Comparison of ENCODE assay signal across 9 cellular contexts in the genomic region with DNA sequence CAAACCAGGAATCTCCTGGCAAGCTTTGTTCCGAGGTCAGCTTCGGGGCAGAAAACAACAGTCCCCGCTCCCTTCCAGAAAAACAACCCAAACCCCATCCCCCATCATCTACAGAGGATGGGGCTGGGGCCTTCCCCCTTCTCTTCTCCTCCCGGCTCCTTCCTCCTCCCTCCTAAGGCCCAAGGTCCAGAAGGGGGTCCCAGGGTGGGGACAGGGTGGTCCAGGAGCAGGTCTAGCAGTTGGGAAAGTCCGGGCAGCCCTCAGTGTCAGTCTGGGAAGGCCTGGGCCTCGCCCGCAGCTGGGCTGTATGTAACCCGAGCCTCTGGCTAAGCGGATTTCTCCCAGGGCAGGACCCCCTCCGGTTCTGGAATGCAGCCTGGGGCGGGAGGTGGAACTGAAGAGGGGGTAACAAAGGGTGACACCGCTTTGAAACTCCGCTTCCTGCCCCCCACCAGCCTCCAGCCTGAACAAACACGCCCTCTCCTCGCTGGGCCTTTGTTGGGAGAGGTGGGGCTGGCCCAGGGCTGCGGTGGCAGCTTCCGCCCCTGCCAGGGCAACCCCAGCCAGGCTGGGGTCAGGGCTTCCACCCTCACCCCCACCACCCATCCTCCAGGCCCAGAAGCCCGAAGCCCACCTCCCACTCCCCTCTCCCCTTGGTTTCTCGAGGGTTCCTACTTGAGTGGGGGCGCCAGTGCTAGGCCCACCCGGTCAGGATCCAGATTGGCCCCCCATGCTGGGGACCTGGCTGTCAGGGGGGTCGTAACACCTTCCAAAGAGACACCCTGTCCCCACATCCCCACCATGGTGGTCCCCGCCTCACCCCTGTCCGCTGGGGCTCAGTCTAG.
DNase-seq lines count a peak whose midpoint lies in the region; TF ChIP-seq lines count a peak whose summit lies in the region.
"Had no signal": no experiment of that assay in that cellular context is flagged by ENCODE, and none has a peak within 500 bp of the region (broad histone marks: within the 10 kb centered on the region; RNA-seq: fewer than 3 reads in every experiment).

No MANE protein-coding gene starts in this region.

- peak overlapping the region; percentile 92 for H3K9ac ChIP-seq in HUES6 (ENCODE audit: low read length)

- peaks cover 60% of the 10 kb centered on the region for H3K4me1 Mint-ChIP-seq in mesothelial cell of epicardium
- no peaks in the 10 kb centered on the region for H3K4me1 Mint-ChIP-seq in activated naive CD4-positive, alpha-beta T cell treated with anti-CD3 and anti-CD28 coated beads for 36 hours (ENCODE audit: low read depth)

- intact Hi-C loops in activated naive CD4-positive, alpha-beta T cell treated with anti-CD3 and anti-CD28 coated beads for 36 hours (cut with micrococcal nuclease), result no loop called here

- no peak for TF ChIP-seq CTCF in AG04450 (IDR thresholded peaks at IDR 0.05; ENCODE audit: low read depth, low read length)
- no peak for TF ChIP-seq CTCF in mesothelial cell of epicardium (IDR thresholded peaks at IDR 0.05; ENCODE audit: unreplicated experiment)

- no peaks in the 10 kb centered on the region for H3K9me3 Mint-ChIP-seq in mesothelial cell of epicardium
- no peaks in the 10 kb centered on the region for H3K9me3 Mint-ChIP-seq in activated naive CD4-positive, alpha-beta T cell treated with anti-CD3 and anti-CD28 coated beads for 36 hours

- H3K27ac Mint-ChIP-seq in mesothelial cell of epicardium, result peak overlapping the region; percentile 98
- no peak overlapping the region for H3K27ac Mint-ChIP-seq in activated naive CD4-positive, alpha-beta T cell treated with anti-CD3 and anti-CD28 coated beads for 36 hours

- CTCF ChIA-PET in AG04450 (lab: Charles Lee), result no interaction called here
- CTCF ChIA-PET in activated naive CD4-positive, alpha-beta T cell treated with anti-CD3 and anti-CD28 coated beads for 36 hours (lab: Charles Lee), result no interaction called here

- H3K9me3 ChIP-seq in AG04450 (ENCODE audit: control insufficient read depth, insufficient read depth, low read length), result no peaks in the 10 kb centered on the region; the same call in 1 of the 2 replicates
- no peaks in the 10 kb centered on the region for H3K9me3 ChIP-seq in HUES6 (ENCODE audit: control insufficient read depth, insufficient read depth, low read depth, low read length)

- no peaks in the 10 kb centered on the region for H3K27me3 Mint-ChIP-seq in mesothelial cell of epicardium (ENCODE audit: low read depth)
- no peaks in the 10 kb centered on the region for H3K27me3 Mint-ChIP-seq in activated naive CD4-positive, alpha-beta T cell treated with anti-CD3 and anti-CD28 coated beads for 36 hours (ENCODE audit: low read depth)

- no peaks in the 10 kb centered on the region for H3K36me3 Mint-ChIP-seq in mesothelial cell of epicardium
- no peaks in the 10 kb centered on the region for H3K36me3 Mint-ChIP-seq in activated naive CD4-positive, alpha-beta T cell treated with anti-CD3 and anti-CD28 coated beads for 36 hours (ENCODE audit: low read depth)

- H3K4me3 ChIP-seq in AG04450 (ENCODE audit: low read depth, low read length) (no peak overlapping the region), HUES6 (ENCODE audit: low read depth, low read length) (peak overlapping the region; percentile 54)

- H3K4me3 Mint-ChIP-seq in mesothelial cell of epicardium, result peak overlapping the region; percentile 2
- no peak overlapping the region for H3K4me3 Mint-ChIP-seq in activated naive CD4-positive, alpha-beta T cell treated with anti-CD3 and anti-CD28 coated beads for 36 hours

- no peaks in the 10 kb centered on the region for H3K36me3 ChIP-seq in HUES6 (ENCODE audit: control insufficient read depth, insufficient read depth, low read length)

- H3K27me3 ChIP-seq in AG04450 (ENCODE audit: control insufficient read depth, insufficient read depth, low read length) (no peaks in the 10 kb centered on the region), HUES6 (ENCODE audit: control insufficient read depth, insufficient read depth, low read length) (no peaks in the 10 kb centered on the region)

- POLR2A ChIA-PET in AG04450 (lab: Yijun Ruan, JAX), result interaction anchor here (0.7 to 1.1 kb wide), 3 partner anchors 11 to 61 kb away, joined by 3 to 10 read pairs (median 3); no protein-coding TSS in a partner anchor

- H3K27ac ChIP-seq in AG04450 (ENCODE audit: low read depth, low read length) (peak overlapping the region; percentile 73), HUES6 (ENCODE audit: low read depth, low read length) (peak overlapping the region; percentile 98)

- DNase-seq in AG04450 (ENCODE audit: low read depth, low spot score) (no peak), brain pericyte (ENCODE audit: low read depth, low spot score) (peak; percentile 70), mesothelial cell of epicardium (ENCODE audit: low spot score in 2 of 2, unreplicated experiment in 2 of 2) (peak in 1 of 2 experiments; percentile 75), OCI-M2 (lab: John Stamatoyannopoulos, UW; ENCODE audit: unreplicated experiment) (no peak), NCI-H774 (lab: John Stamatoyannopoulos, UW) (no peak)
- no peak for DNase-seq in activated CD4-positive, CD25-positive, alpha-beta regulatory T cell (lab: John Stamatoyannopoulos, UW)
- no peak for DNase-seq in activated naive CD4-positive, alpha-beta T cell treated with anti-CD3 and anti-CD28 coated beads for 36 hours
- DNase-seq: stimulated activated CD4-positive, alpha-beta T cell treated with anti-CD3 and anti-CD28 coated beads, Interleukin-12 subunit alpha, Interleukin-12 subunit beta, amount 100 ng/mL, for 4 hours had no signal

- H3K4me1 ChIP-seq in HUES6 (ENCODE audit: control insufficient read depth, insufficient read depth, low read length), result peaks cover 61% of the 10 kb centered on the region
